ENCODE assay signal across 1 cellular context in the genomic region with DNA sequence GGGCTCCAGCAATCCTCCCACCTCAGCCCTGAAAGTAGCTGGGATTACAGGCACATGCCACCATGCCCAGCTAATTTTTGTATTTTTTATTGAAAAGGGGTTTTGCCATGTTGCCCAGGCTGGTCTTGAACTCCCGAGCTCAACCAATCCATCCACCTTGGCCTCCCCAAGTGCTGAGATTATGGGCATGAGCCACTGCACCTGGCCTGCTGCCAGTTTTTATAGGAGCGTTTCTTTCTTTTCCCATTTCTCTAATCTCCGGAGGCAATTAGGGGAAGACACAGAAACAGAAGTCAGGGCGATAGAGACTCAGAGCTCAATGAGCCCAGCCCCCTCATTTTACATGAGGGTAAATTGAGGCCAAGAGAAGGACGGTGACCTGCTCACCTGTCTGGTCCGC.
TF ChIP-seq lines count a peak whose summit lies in the region.

No MANE protein-coding gene starts in this region.

TF ChIP-seq in K562, 482 proteins besides CTCF, POLR2A, EP300 and RAD21:
- TF ChIP-seq EWSR1 (IDR thresholded peaks at IDR 0.05; ENCODE audit: borderline replicate concordance, low read depth, partially characterized antibody) (no peak), BCLAF1 (IDR thresholded peaks at IDR 0.05; ENCODE audit: borderline replicate concordance in 1 of 2, control insufficient read depth in 1 of 2, low read depth in 2 of 2, low read length in 1 of 2) (no peak), NFIC (IDR thresholded peaks at IDR 0.05) (peak; percentile 72), RBFOX2 (IDR thresholded peaks at IDR 0.05; ENCODE audit: low read depth, low read length) (no peak)
- TF ChIP-seq, protein P1, sequence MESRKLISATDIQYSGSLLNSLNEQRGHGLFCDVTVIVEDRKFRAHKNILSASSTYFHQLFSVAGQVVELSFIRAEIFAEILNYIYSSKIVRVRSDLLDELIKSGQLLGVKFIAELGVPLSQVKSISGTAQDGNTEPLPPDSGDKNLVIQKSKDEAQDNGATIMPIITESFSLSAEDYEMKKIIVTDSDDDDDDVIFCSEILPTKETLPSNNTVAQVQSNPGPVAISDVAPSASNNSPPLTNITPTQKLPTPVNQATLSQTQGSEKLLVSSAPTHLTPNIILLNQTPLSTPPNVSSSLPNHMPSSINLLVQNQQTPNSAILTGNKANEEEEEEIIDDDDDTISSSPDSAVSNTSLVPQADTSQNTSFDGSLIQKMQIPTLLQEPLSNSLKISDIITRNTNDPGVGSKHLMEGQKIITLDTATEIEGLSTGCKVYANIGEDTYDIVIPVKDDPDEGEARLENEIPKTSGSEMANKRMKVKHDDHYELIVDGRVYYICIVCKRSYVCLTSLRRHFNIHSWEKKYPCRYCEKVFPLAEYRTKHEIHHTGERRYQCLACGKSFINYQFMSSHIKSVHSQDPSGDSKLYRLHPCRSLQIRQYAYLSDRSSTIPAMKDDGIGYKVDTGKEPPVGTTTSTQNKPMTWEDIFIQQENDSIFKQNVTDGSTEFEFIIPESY (CRISPR knock-in tag; IDR thresholded peaks at IDR 0.05): no peak
